1 cellular context compared by ENCODE assay signal in the genomic region with DNA sequence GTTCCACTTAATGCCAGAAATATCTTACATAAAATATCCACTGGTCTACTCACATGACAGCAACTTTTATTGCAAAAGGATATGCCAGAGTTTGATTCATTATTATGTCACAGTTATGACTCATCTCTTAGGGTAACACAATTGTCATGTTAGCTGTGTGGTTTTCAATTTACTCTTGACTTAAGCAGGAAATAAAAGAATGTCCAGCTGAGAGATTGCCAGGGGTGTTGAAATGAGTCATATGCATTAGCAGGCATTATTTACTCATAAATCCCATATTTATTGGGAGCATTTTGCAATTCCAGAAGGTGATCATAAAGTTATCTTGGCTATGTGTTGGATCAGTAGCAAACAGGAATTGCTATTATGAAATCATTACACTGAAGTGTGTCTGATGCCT.
TF ChIP-seq lines count a peak whose summit lies in the region.

No MANE protein-coding gene starts in this region.

TF ChIP-seq in SK-N-SH, 30 proteins besides CTCF, POLR2A, EP300 and RAD21 (continued from another document):
- TF ChIP-seq, protein P1, sequence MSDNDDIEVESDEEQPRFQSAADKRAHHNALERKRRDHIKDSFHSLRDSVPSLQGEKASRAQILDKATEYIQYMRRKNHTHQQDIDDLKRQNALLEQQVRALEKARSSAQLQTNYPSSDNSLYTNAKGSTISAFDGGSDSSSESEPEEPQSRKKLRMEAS (IDR thresholded peaks at IDR 0.05; ENCODE audit: low read depth), result no peak
- no peak for TF ChIP-seq SMC3 (IDR thresholded peaks at IDR 0.05; ENCODE audit: low read depth, low read length)
- TF ChIP-seq FOXJ3 (CRISPR knock-in tag; IDR thresholded peaks at IDR 0.05), result no peak
- no peak for TF ChIP-seq GATA2 (CRISPR knock-in tag; IDR thresholded peaks at IDR 0.05)
- TF ChIP-seq RFX5 (IDR thresholded peaks at IDR 0.05; ENCODE audit: low read length), result no peak
- no peak for TF ChIP-seq NRF1 (IDR thresholded peaks at IDR 0.05; ENCODE audit: low read depth, low read length)
- TF ChIP-seq MEF2A (IDR thresholded peaks at IDR 0.05; ENCODE audit: borderline replicate concordance, low read depth), result no peak
- TF ChIP-seq TCF12 (IDR thresholded peaks at IDR 0.05), result peak; percentile 51
- TF ChIP-seq FOXM1 (IDR thresholded peaks at IDR 0.05; ENCODE audit: low read depth), result no peak
- TF ChIP-seq, protein P2, sequence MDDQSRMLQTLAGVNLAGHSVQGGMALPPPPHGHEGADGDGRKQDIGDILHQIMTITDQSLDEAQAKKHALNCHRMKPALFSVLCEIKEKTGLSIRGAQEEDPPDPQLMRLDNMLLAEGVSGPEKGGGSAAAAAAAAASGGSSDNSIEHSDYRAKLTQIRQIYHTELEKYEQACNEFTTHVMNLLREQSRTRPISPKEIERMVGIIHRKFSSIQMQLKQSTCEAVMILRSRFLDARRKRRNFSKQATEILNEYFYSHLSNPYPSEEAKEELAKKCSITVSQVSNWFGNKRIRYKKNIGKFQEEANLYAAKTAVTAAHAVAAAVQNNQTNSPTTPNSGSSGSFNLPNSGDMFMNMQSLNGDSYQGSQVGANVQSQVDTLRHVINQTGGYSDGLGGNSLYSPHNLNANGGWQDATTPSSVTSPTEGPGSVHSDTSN (IDR thresholded peaks at IDR 0.05), result peak; percentile 58
- TF ChIP-seq TEAD4 (IDR thresholded peaks at IDR 0.05; ENCODE audit: borderline replicate concordance, insufficient read depth), result no peak
- peak; percentile 72 for TF ChIP-seq JUND (IDR thresholded peaks at IDR 0.05)
- peak; percentile 49; the same call in 1 of the 2 replicates for TF ChIP-seq NFIC (IDR thresholded peaks at IDR 0.05; ENCODE audit: borderline replicate concordance)
- no peak for TF ChIP-seq SIN3A (IDR thresholded peaks at IDR 0.05; ENCODE audit: borderline replicate concordance, low read depth, low read length)
- TF ChIP-seq POLR2AphosphoS5 (IDR thresholded peaks at IDR 0.05; ENCODE audit: low read depth, low read length), result no peak
- no peak for TF ChIP-seq GABPA (IDR thresholded peaks at IDR 0.05; ENCODE audit: low read depth)
- peak; percentile 54 for TF ChIP-seq FOSL2 (IDR thresholded peaks at IDR 0.05; ENCODE audit: borderline replicate concordance, low read depth)
- TF ChIP-seq, protein P3, sequence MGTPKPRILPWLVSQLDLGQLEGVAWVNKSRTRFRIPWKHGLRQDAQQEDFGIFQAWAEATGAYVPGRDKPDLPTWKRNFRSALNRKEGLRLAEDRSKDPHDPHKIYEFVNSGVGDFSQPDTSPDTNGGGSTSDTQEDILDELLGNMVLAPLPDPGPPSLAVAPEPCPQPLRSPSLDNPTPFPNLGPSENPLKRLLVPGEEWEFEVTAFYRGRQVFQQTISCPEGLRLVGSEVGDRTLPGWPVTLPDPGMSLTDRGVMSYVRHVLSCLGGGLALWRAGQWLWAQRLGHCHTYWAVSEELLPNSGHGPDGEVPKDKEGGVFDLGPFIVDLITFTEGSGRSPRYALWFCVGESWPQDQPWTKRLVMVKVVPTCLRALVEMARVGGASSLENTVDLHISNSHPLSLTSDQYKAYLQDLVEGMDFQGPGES (IDR thresholded peaks at IDR 0.05; ENCODE audit: low read depth, low read length), result no peak
- no peak for TF ChIP-seq RCOR1 (IDR thresholded peaks at IDR 0.05; ENCODE audit: low read length)
